In genomic region chr14:69129264-69129880, GRCh38 we compare ENCODE assay signal across 8 cellular contexts. TPM values are rescaled to one million over a fixed set of nuclear protein-coding genes. Genes with fewer than 3 reads are reported as not detected.
DNase-seq lines count a peak whose midpoint lies in the region; ATAC-seq and FAIRE-seq lines count a peak whose summit lies in the region.

No MANE protein-coding gene starts in this region.

- intact Hi-C loops in Right ventricle myocardium inferior (cut with DNase I): loop anchor here (1.0 to 10.0 kb wide), 3 partner anchors 61 to 331 kb away; partner anchors contain the start of gene EXD2

- FAIRE-seq in urothelium cell line (lab: Jason Lieb, UNC): peak; percentile 99

- ATAC-seq in activated naive CD4-positive, alpha-beta T cell treated with anti-CD3 and anti-CD28 coated beads, Interleukin-2, amount 50 U/mL, for 72 hours: peak; percentile 71 to 74
- ATAC-seq in Right ventricle myocardium inferior: peak; percentile 70

- no peaks in the 10 kb centered on the region for H3K9me3 Mint-ChIP-seq in activated naive CD4-positive, alpha-beta T cell treated with anti-CD3 and anti-CD28 coated beads, Interleukin-2, amount 50 U/mL, for 72 hours

- DNase-seq in ACHN (peak; percentile 71), GM19238 (ENCODE audit: insufficient read length, low spot score) (peak; percentile 41), NCI-H1105 (lab: John Stamatoyannopoulos, UW) (peak; percentile 82), SKM-1 treated with dmso at 0.1 percent for 144 hours (lab: John Stamatoyannopoulos, UW; ENCODE audit: unreplicated experiment) (peak; percentile 9), Right ventricle myocardium inferior (ENCODE audit: missing footprints) (peak; percentile 67), pons (ENCODE audit: low spot score) (peak; percentile 82), urothelium cell line (ENCODE audit: low spot score) (peak; percentile 90)
- DNase-seq in activated naive CD4-positive, alpha-beta T cell treated with anti-CD3 and anti-CD28 coated beads, Interleukin-2, amount 50 U/mL, for 72 hours (ENCODE audit: low spot score in 2 of 2): peak; percentile 58 to 69

- H3K36me3 Mint-ChIP-seq in activated naive CD4-positive, alpha-beta T cell treated with anti-CD3 and anti-CD28 coated beads, Interleukin-2, amount 50 U/mL, for 72 hours: no peaks in the 10 kb centered on the region

- peak overlapping the region; percentile 76 to 78 for H3K27ac Mint-ChIP-seq in activated naive CD4-positive, alpha-beta T cell treated with anti-CD3 and anti-CD28 coated beads, Interleukin-2, amount 50 U/mL, for 72 hours

- in situ Hi-C loops in ACHN (cut with HindIII; ENCODE audit: low pct_ligation_motif_present, low pct_unique_long_range_greater_than_20kb, low sequenced_read_pairs): no loop called here

RNA-seq across cellular contexts. Expression of gene DCAF5, which starts 23.5 kb away (rescaled TPM):
- 10 to 100 TPM; 37.2 to 41.5 TPM for total RNA-seq in activated naive CD4-positive, alpha-beta T cell treated with anti-CD3 and anti-CD28 coated beads, Interleukin-2, amount 50 U/mL, for 72 hours
- 54.0 TPM for total RNA-seq in Right ventricle myocardium inferior

Comparison
In these comparisons a context has a peak if more than half of its experiments do, and no peak if none do; other contexts are left out.
1. Peak in every context shown above with its lines: DNase-seq and ATAC-seq.
2. DNase-seq: peak in every context shown above with its lines; median percentile 90 in urothelium cell line; 82 in NCI-H1105; 82 in pons; 71 in ACHN; 67 in Right ventricle myocardium inferior; 64 in activated naive CD4-positive, alpha-beta T cell treated with anti-CD3 and anti-CD28 coated beads, Interleukin-2, amount 50 U/mL, for 72 hours; 41 in GM19238; 9 in SKM-1 treated with dmso at 0.1 percent for 144 hours.